Comparison of ENCODE assay signal across 13 cellular contexts in the genomic region with DNA sequence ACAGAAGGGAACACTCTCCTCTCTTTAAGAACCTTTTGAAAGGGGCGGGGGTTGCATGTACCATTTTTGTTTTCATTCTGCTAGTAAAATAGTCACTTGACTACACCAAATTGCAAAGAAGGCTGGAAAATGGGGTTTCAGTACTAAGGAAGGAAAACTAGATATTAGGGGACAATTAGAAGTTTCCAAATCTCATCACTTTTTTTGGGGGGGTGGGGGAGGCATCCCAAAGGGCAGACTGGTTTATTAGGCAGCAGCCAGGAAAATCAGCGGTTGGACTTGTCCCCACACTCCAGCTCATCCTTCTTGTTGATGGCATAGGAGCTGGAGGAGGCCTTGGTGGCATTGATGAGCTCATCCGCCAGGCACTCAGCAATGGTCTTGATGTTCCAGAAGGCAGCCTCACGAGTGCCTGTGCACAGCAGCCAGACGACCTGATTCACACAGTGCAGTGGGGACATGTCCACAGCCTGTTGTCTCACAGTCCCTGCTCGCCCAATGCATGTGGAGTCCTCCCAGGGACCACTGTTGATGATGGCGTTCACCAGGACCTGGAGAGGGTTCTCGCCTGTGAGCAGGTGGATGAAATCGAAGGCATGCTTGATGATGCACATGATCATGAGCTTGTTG. TPM values are rescaled to one million over a fixed set of nuclear protein-coding genes. Genes with fewer than 3 reads are reported as not detected.
DNase-seq lines count a peak whose midpoint lies in the region; ATAC-seq and TF ChIP-seq lines count a peak whose summit lies in the region.
"Had no signal": no experiment of that assay in that cellular context is flagged by ENCODE, and none has a peak within 500 bp of the region (broad histone marks: within the 10 kb centered on the region; RNA-seq: fewer than 3 reads in every experiment).

No MANE protein-coding gene starts in this region.

- no peaks in the 10 kb centered on the region for H3K36me3 Mint-ChIP-seq in activated CD8-positive, alpha-beta T cell treated with anti-CD3 and anti-CD28 coated beads for 36 hours (ENCODE audit: low read depth)
- H3K36me3 Mint-ChIP-seq in memory B cell: no peaks in the 10 kb centered on the region

- peaks cover 15% of the 10 kb centered on the region for H3K4me1 Mint-ChIP-seq in activated CD8-positive, alpha-beta T cell treated with anti-CD3 and anti-CD28 coated beads for 36 hours (ENCODE audit: low read depth)
- peaks cover 16% of the 10 kb centered on the region for H3K4me1 Mint-ChIP-seq in memory B cell

- no peak overlapping the region for H3K27ac Mint-ChIP-seq in activated CD8-positive, alpha-beta T cell treated with anti-CD3 and anti-CD28 coated beads for 36 hours
- H3K27ac Mint-ChIP-seq in memory B cell: no peak overlapping the region

- H3K27me3 Mint-ChIP-seq in activated CD8-positive, alpha-beta T cell treated with anti-CD3 and anti-CD28 coated beads for 36 hours: no peaks in the 10 kb centered on the region
- no peaks in the 10 kb centered on the region for H3K27me3 Mint-ChIP-seq in memory B cell

- peak overlapping the region; percentile 92 for H3K4me3 Mint-ChIP-seq in activated CD8-positive, alpha-beta T cell treated with anti-CD3 and anti-CD28 coated beads for 36 hours
- peak overlapping the region; percentile 8 for H3K4me3 Mint-ChIP-seq in memory B cell

- POLR2A ChIA-PET in activated CD8-positive, alpha-beta T cell treated with anti-CD3 and anti-CD28 coated beads for 36 hours (lab: Charles Lee): interaction anchor here (1.2 to 3.0 kb wide), 5 partner anchors 8 to 62 kb away, joined by 3 to 19 read pairs (median 8); a partner anchor contains a TSS

- intact Hi-C loops in activated CD8-positive, alpha-beta T cell treated with anti-CD3 and anti-CD28 coated beads for 36 hours (cut with micrococcal nuclease): no loop called here

- CTCF ChIA-PET in activated CD8-positive, alpha-beta T cell treated with anti-CD3 and anti-CD28 coated beads for 36 hours (lab: Charles Lee): interaction anchor here (0.9 to 1.3 kb wide), 2 partner anchors 37 to 74 kb away, joined by 3 to 4 read pairs; no protein-coding TSS in a partner anchor

- H3K9me3 Mint-ChIP-seq in activated CD8-positive, alpha-beta T cell treated with anti-CD3 and anti-CD28 coated beads for 36 hours: no peaks in the 10 kb centered on the region
- H3K9me3 Mint-ChIP-seq in memory B cell: no peaks in the 10 kb centered on the region

- DNase-seq in Ammon's horn (ENCODE audit: low spot score) (peak; percentile 6), EH (ENCODE audit: low read depth) (peak; percentile 33), memory B cell (ENCODE audit: low spot score in 2 of 2) (no peak), GF-D8 (lab: John Stamatoyannopoulos, UW) (no peak), Kasumi-1 (lab: John Stamatoyannopoulos, UW) (no peak), NOMO-1 treated with dmso at 0.1 percent for 144 hours (lab: John Stamatoyannopoulos, UW; ENCODE audit: unreplicated experiment) (no peak), NAMALWA (ENCODE audit: low spot score) (no peak)
- no peak for DNase-seq in activated CD8-positive, alpha-beta T cell treated with anti-CD3 and anti-CD28 coated beads for 36 hours
- DNase-seq: activated naive CD4-positive, alpha-beta T cell; NCI-H1694; NCI-H774; SIG-M5 had no signal

- no peak for TF ChIP-seq CTCF in activated CD8-positive, alpha-beta T cell treated with anti-CD3 and anti-CD28 coated beads for 36 hours (IDR thresholded peaks at IDR 0.05)

- ATAC-seq in activated CD8-positive, alpha-beta T cell treated with anti-CD3 and anti-CD28 coated beads for 36 hours: no peak
- ATAC-seq in memory B cell (ENCODE audit: low read depth): no peak
- ATAC-seq: K562 had no signal

RNA-seq across cellular contexts. Expression of a gene that starts 1.7 kb away (rescaled TPM):
- 10 to 100 TPM; 14.4 to 15.2 TPM for total RNA-seq in activated CD8-positive, alpha-beta T cell treated with anti-CD3 and anti-CD28 coated beads for 36 hours

RNA-seq across cellular contexts. Expression of a gene that starts 10.1 kb away (rescaled TPM):
- under 1 TPM; 0.22 to 0.56 TPM for total RNA-seq in activated CD8-positive, alpha-beta T cell treated with anti-CD3 and anti-CD28 coated beads for 36 hours

Comparison
In these comparisons a context has a peak if more than half of its experiments do, and no peak if none do; other contexts are left out.
1. DNase-seq: peak in Ammon's horn (single experiment) and EH (single experiment); none in activated CD8-positive, alpha-beta T cell treated with anti-CD3 and anti-CD28 coated beads for 36 hours (single experiment), memory B cell (0 of 2), GF-D8 (single experiment), Kasumi-1 (0 of 2), NOMO-1 treated with dmso at 0.1 percent for 144 hours (single experiment) and NAMALWA (single experiment).